Comparison of ENCODE assay signal across 1 cellular context in genomic region chr9:113343732-113344231, GRCh38.
A peak's percentile ranks its signal among the peaks of the same experiment; 100 is the strongest.
TF ChIP-seq lines count a peak whose summit lies in the region.

No MANE protein-coding gene starts in this region.

TF ChIP-seq in K562, 482 proteins besides CTCF, POLR2A, EP300 and RAD21 (continues in another document):
- TF ChIP-seq SNIP1 (IDR thresholded peaks at IDR 0.05; ENCODE audit: low read depth) = no peak
- TF ChIP-seq NR2C1 (IDR thresholded peaks at IDR 0.05) = no peak
- no peak for TF ChIP-seq NR2C1 (tag; IDR thresholded peaks at IDR 0.05)
- no peak for TF ChIP-seq SLC30A9 (CRISPR knock-in tag; IDR thresholded peaks at IDR 0.05)
- 0 out of 2 replicates have a peak, but pooled peaks have one; percentile 33 for TF ChIP-seq SMARCE1 (IDR thresholded peaks at IDR 0.05)
- TF ChIP-seq PKNOX1 (IDR thresholded peaks at IDR 0.05) = peak; percentile 76
- TF ChIP-seq RAD51 (IDR thresholded peaks at IDR 0.05; ENCODE audit: borderline replicate concordance, low read depth) = peak; percentile 60; the same call in 1 of the 2 replicates
- no peak for TF ChIP-seq TEAD4 (IDR thresholded peaks at IDR 0.05; ENCODE audit: low read length)
- TF ChIP-seq TEAD4 (CRISPR knock-in tag; IDR thresholded peaks at IDR 0.05; ENCODE audit: borderline replicate concordance) = no peak
- TF ChIP-seq NFIX (CRISPR knock-in tag; IDR thresholded peaks at IDR 0.05; ENCODE audit: low read depth) = peak; percentile 78
- TF ChIP-seq ZBTB26 (CRISPR knock-in tag; IDR thresholded peaks at IDR 0.05) = no peak
- TF ChIP-seq ZNF639 (CRISPR knock-in tag; conservative IDR thresholded peaks at IDR 0.05 in 1 of 2, IDR thresholded peaks at IDR 0.05 in 1 of 2) = peak in 1 of 2 experiments; percentile 40; a peak in 1 of 4 replicates
- no peak for TF ChIP-seq ZNF512 (tag; IDR thresholded peaks at IDR 0.05)
- TF ChIP-seq ZNF511 (CRISPR knock-in tag; IDR thresholded peaks at IDR 0.05) = no peak
- peak; percentile 99 for TF ChIP-seq NFIC (IDR thresholded peaks at IDR 0.05)
- peak; percentile 69; the same call in 1 of the 2 replicates for TF ChIP-seq ATF7 (IDR thresholded peaks at IDR 0.05)
- no peak for TF ChIP-seq CEBPG (CRISPR knock-in tag; IDR thresholded peaks at IDR 0.05)
- TF ChIP-seq CEBPG (tag; conservative IDR thresholded peaks at IDR 0.05 in 1 of 2, IDR thresholded peaks at IDR 0.05 in 1 of 2) = no peak
- TF ChIP-seq ZFX (CRISPR knock-in tag; IDR thresholded peaks at IDR 0.05) = peak; percentile 72
- TF ChIP-seq MITF (IDR thresholded peaks at IDR 0.05) = peak; percentile 24; the same call in 1 of the 2 replicates
- TF ChIP-seq CREB3 (tag; conservative IDR thresholded peaks at IDR 0.05; ENCODE audit: low read depth) = peak; percentile 40; the same call in 1 of the 2 replicates
- no peak for TF ChIP-seq ELK1 (CRISPR knock-in tag; IDR thresholded peaks at IDR 0.05)
- TF ChIP-seq NR4A1 (CRISPR knock-in tag; IDR thresholded peaks at IDR 0.05) = no peak
- peak; percentile 60; the same call in 1 of the 2 replicates for TF ChIP-seq NR4A1 (tag; IDR thresholded peaks at IDR 0.05)
- TF ChIP-seq SMAD3 (CRISPR knock-in tag; conservative IDR thresholded peaks at IDR 0.05) = no peak
- TF ChIP-seq NRF1 (conservative IDR thresholded peaks at IDR 0.05 in 1 of 2, IDR thresholded peaks at IDR 0.05 in 1 of 2) = peak; percentile 38 to 57; a peak in 3 of 4 replicates
- TF ChIP-seq YY1 (IDR thresholded peaks at IDR 0.05; ENCODE audit: borderline replicate concordance in 1 of 3, control insufficient read depth in 1 of 3, extremely low read depth in 1 of 3, insufficient read depth in 3 of 3, insufficient read length in 1 of 3, insufficient replicate concordance in 2 of 3, low read depth in 1 of 3, low read length in 2 of 3) = no peak
- TF ChIP-seq ATF1 (CRISPR knock-in tag; IDR thresholded peaks at IDR 0.05) = no peak
- peak; percentile 58 for TF ChIP-seq ATF1 (tag; IDR thresholded peaks at IDR 0.05)
- no peak for TF ChIP-seq POLR2AphosphoS2 (IDR thresholded peaks at IDR 0.05; ENCODE audit: low read length)
- TF ChIP-seq E2F1 (CRISPR knock-in tag; IDR thresholded peaks at IDR 0.05) = no peak
- TF ChIP-seq HMBOX1 (IDR thresholded peaks at IDR 0.05) = no peak
- TF ChIP-seq MEIS2 (IDR thresholded peaks at IDR 0.05; ENCODE audit: partially characterized antibody) = peak; percentile 83
- TF ChIP-seq ZNF507 (tag; conservative IDR thresholded peaks at IDR 0.05) = no peak
- TF ChIP-seq CTBP1 (IDR thresholded peaks at IDR 0.05; ENCODE audit: borderline replicate concordance) = peak; percentile 51; the same call in 1 of the 2 replicates
- TF ChIP-seq PHTF2 (CRISPR knock-in tag; IDR thresholded peaks at IDR 0.05) = no peak
- no peak for TF ChIP-seq ZNF384 (IDR thresholded peaks at IDR 0.05; ENCODE audit: low read depth, low read length)
- TF ChIP-seq MEF2D (tag; conservative IDR thresholded peaks at IDR 0.05; ENCODE audit: low read depth) = no peak
- TF ChIP-seq KDM1A (IDR thresholded peaks at IDR 0.05) = peak; percentile 14 to 42; a peak in 1 of 4 replicates
